1 cellular context compared by ENCODE assay signal in the genomic region with DNA sequence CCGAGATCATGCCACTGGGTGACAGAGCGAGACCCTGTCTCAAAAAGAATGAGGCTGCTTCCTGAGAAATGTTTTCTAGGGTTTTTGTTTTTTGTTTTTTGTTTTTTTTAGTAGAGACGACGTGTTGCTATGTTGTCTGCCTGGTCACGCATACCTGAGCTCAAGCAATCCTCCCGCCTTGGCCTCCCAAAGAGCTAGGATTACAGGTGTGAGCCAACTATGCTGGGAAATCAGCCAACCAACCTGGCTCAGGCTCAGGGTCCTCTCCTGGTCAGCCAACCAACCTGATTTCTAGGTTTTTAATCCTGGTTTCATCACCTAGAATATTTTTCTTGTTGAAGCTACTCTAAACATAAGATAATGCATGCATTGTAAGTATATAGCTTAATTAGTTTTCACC.
TF ChIP-seq lines count a peak whose summit lies in the region.

No MANE protein-coding gene starts in this region.

TF ChIP-seq in HepG2, 621 proteins besides CTCF, POLR2A, EP300 and RAD21:
- TF ChIP-seq ZNF451 (CRISPR knock-in tag; IDR thresholded peaks at IDR 0.05) (no peak), ZNF280B (CRISPR knock-in tag; IDR thresholded peaks at IDR 0.05; ENCODE audit: borderline replicate concordance) (no peak), ZNF232 (CRISPR knock-in tag; IDR thresholded peaks at IDR 0.05; ENCODE audit: borderline replicate concordance) (no peak), ZNF224 (CRISPR knock-in tag; IDR thresholded peaks at IDR 0.05) (no peak), TBP (CRISPR knock-in tag; IDR thresholded peaks at IDR 0.05) (no peak), ZSCAN12 (CRISPR knock-in tag; IDR thresholded peaks at IDR 0.05) (no peak), ZNF737 (CRISPR knock-in tag; IDR thresholded peaks at IDR 0.05; ENCODE audit: borderline replicate concordance) (no peak), TCF7L2 (IDR thresholded peaks at IDR 0.05; ENCODE audit: low read depth, low read length) (no peak), NFIC (IDR thresholded peaks at IDR 0.05; ENCODE audit: low read length) (no peak), HNRNPK (IDR thresholded peaks at IDR 0.05; ENCODE audit: low read depth, low read length, poor library complexity, severe bottlenecking) (no peak), ZNF556 (CRISPR knock-in tag; IDR thresholded peaks at IDR 0.05; ENCODE audit: borderline replicate concordance) (no peak), MYNN (CRISPR knock-in tag; IDR thresholded peaks at IDR 0.05; ENCODE audit: low read depth) (no peak), HHEX (CRISPR knock-in tag; IDR thresholded peaks at IDR 0.05) (no peak)
